ENCODE assay signal across 9 cellular contexts in the genomic region with DNA sequence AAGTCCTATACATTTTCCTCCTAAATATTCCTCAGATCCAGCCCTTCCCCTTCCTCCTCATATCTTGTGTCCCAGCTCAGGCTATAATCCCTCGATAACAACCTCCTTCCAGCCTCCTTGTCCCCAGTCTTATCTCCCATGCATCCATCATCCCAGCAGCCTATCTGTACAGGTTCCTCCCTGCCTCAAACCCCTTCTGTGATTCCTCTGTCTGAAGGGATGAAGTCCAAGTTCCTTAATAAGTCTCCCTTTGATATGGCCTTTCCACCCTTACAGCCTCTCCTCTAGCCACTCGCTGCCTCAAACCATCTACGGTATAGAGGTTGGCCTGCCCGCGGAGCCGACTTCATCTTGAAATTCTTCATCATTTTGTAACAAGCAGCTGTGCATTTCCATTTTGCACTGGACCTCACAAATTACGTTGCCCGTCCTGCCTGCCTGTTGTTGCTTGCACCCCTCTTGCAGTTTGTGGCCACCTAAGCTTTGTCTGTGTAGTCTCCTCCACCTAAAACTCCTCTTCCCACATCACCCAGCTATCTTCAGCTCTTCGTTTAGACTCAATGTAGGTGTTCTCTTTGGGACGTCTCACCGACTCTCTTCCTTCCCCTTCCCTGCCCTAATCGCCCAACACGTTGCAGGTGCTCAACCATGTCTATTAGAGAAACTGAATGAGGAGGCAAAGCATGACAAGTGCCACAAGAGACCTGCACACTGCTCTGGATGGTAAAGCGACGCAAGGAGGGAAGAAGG. TPM values are rescaled to one million over a fixed set of nuclear protein-coding genes. Genes with fewer than 3 reads are reported as not detected.
DNase-seq lines count a peak whose midpoint lies in the region; ATAC-seq and TF ChIP-seq lines count a peak whose summit lies in the region.
"Had no signal": no experiment of that assay in that cellular context is flagged by ENCODE, and none has a peak within 500 bp of the region (broad histone marks: within the 10 kb centered on the region; RNA-seq: fewer than 3 reads in every experiment).

No MANE protein-coding gene starts in this region.

- H3K27me3 Mint-ChIP-seq in MCF 10A (ENCODE audit: insufficient read depth, unreplicated experiment) (no peaks in the 10 kb centered on the region), naive B cell (peaks cover 0 to 7% (median 0%) of the 10 kb centered on the region in 3 donors)

- H3K27ac Mint-ChIP-seq in MCF 10A (ENCODE audit: low read depth, unreplicated experiment) (peak overlapping the region; percentile 88), naive B cell (peak overlapping the region; percentile 26 to 98 (median 87))

- POLR2A ChIA-PET in A673 (lab: Charles Lee; ENCODE audit: low non-redundant PET) (no interaction called here), MCF 10A (lab: Yijun Ruan, JAX) (interaction anchor here (0.6 to 9.4 kb wide), 24 partner anchors 8 to 204 kb away, joined by 3 to 256 read pairs (median 6); a partner anchor contains a TSS)

- H3K9me3 ChIP-seq in A673 (ENCODE audit: low read depth, low read length, poor library complexity, severe bottlenecking) = no peaks in the 10 kb centered on the region
- no peaks in the 10 kb centered on the region for H3K9me3 ChIP-seq in HUES48 (ENCODE audit: control insufficient read depth, insufficient read depth, low read length)

- DNase-seq in A673 (ENCODE audit: low spot score) (no peak), MCF 10A (ENCODE audit: unreplicated experiment) (no peak), naive B cell (no peak), SIG-M5 (lab: John Stamatoyannopoulos, UW) (no peak), kidney tubule cell (ENCODE audit: low spot score) (no peak)
- DNase-seq in activated CD4-positive, CD25-positive, alpha-beta regulatory T cell treated with anti-CD3 and anti-CD28 coated beads, Interleukin-2, amount 50 U/mL, for 72 hours = no peak

- intact Hi-C loops in A673 (cut with micrococcal nuclease; ENCODE audit: unreplicated experiment) = loop anchor here (1.0 kb wide), 1 partner anchor 22 kb away; no protein-coding TSS in a partner anchor
- intact Hi-C loops in MCF 10A (cut with micrococcal nuclease) = loop anchor here (1.0 to 2.0 kb wide), 2 partner anchors 21 to 73 kb away; a partner anchor contains a TSS

- H3K9me3 Mint-ChIP-seq in MCF 10A (ENCODE audit: unreplicated experiment) = no peaks in the 10 kb centered on the region
- H3K9me3 Mint-ChIP-seq in naive B cell = no peaks in the 10 kb centered on the region

- H3K4me1 Mint-ChIP-seq in MCF 10A (ENCODE audit: insufficient read depth, unreplicated experiment) (peaks cover 31% of the 10 kb centered on the region), naive B cell (peaks cover 18 to 34% (median 24%) of the 10 kb centered on the region in 3 donors)

- H3K36me3 Mint-ChIP-seq in MCF 10A (ENCODE audit: insufficient read depth, unreplicated experiment) (peaks cover 28% of the 10 kb centered on the region), naive B cell (peaks cover 0 to 10% of the 10 kb centered on the region in 2 donors)

- BruUV-seq in A673 (replicated peaks; lab: Mats Ljungman, UMichigan) (no TSS peak), MCF 10A (replicated peaks; lab: Mats Ljungman, UMichigan) (no TSS peak)

- H3K4me1 ChIP-seq in A673 (ENCODE audit: insufficient read depth, low read length, poor library complexity, severe bottlenecking) (peaks cover 8% of the 10 kb centered on the region), HUES48 (ENCODE audit: control insufficient read depth, insufficient read depth, low read length) (peaks cover 6% of the 10 kb centered on the region; the same call in 1 of the 2 replicates)

- CTCF ChIA-PET in A673 (lab: Charles Lee) = interaction anchor here (0.7 to 2.0 kb wide), 9 partner anchors 15 to 909 kb away, joined by 3 to 9 read pairs (median 4); a partner anchor contains a TSS
- CTCF ChIA-PET in MCF 10A (lab: Yijun Ruan, JAX) = interaction anchor here (0.5 to 11.2 kb wide), 19 partner anchors 11 to 129 kb away, joined by 3 to 336 read pairs (median 4); a partner anchor contains a TSS

- ATAC-seq in naive B cell (ENCODE audit: low read depth in 2 of 2) (no peak), HG03521 (IDR thresholded peaks at IDR 0.05; ENCODE audit: unreplicated experiment) (no peak)

- H3K36me3 ChIP-seq in A673 (ENCODE audit: insufficient read depth, low read length, poor library complexity, severe bottlenecking) (peaks cover 18% of the 10 kb centered on the region), HUES48 (ENCODE audit: control insufficient read depth, insufficient read depth, low read length) (peaks cover 19% of the 10 kb centered on the region)

- H3K9ac ChIP-seq in HUES48 (ENCODE audit: low read depth, low read length) = no peak overlapping the region

- H3K27ac ChIP-seq in A673 (ENCODE audit: low read depth, low read length, poor library complexity, severe bottlenecking) = no peak overlapping the region
- H3K27ac ChIP-seq in HUES48 (ENCODE audit: low read depth, low read length) = no peak overlapping the region

- H3K4me3 ChIP-seq in A673 (ENCODE audit: low read depth, low read length, poor library complexity, severe bottlenecking) (peak overlapping the region; percentile 27), HUES48 (ENCODE audit: low read depth, low read length) (peak overlapping the region; percentile 48)

- no peak for TF ChIP-seq CTCF in A673 (conservative IDR thresholded peaks at IDR 0.05; ENCODE audit: low read depth, low read length)
- no peak for TF ChIP-seq CTCF in MCF 10A (IDR thresholded peaks at IDR 0.05; ENCODE audit: unreplicated experiment)

- H3K4me3 Mint-ChIP-seq in MCF 10A (ENCODE audit: unreplicated experiment) = peak overlapping the region; percentile 94
- H3K4me3 Mint-ChIP-seq in naive B cell = peak overlapping the region; percentile 89 to 100 (median 98)

- H3K27me3 ChIP-seq in A673 (replicated peaks; ENCODE audit: insufficient read depth, low read depth, low read length, poor library complexity) (no peaks in the 10 kb centered on the region), HUES48 (ENCODE audit: control insufficient read depth, insufficient read depth, low read length) (peaks cover 8% of the 10 kb centered on the region; the same call in 1 of the 2 replicates)

RNA-seq across cellular contexts. Expression of a gene that starts 0.8 kb away (rescaled TPM):
- total RNA-seq in A673 (2021) (172 and 204 TPM in 2 replicates), MCF 10A (2022) (132 and 149 TPM in 2 replicates)
- 10 to 100 TPM; 69.7 to 87.5 (median 84.0) TPM for polyA plus RNA-seq in naive B cell (ENCODE audit: low read depth in 6 of 6)

RNA-seq across cellular contexts. Expression of a gene that starts 12.5 kb away (rescaled TPM):
- not detected in 2 replicates for total RNA-seq in A673 (2021)
- not detected in 2 replicates for total RNA-seq in MCF 10A (2022)
- under 1 TPM in 1 of 6 donors, not detected in 5; 0.25 TPM for polyA plus RNA-seq in naive B cell (ENCODE audit: low read depth in 6 of 6)
- total RNA-seq: HT1080 had no signal

RNA-seq across cellular contexts. Expression of a gene that starts 28.8 kb away (rescaled TPM):
- total RNA-seq in A673 (2021) (12.3 and 14.6 TPM in 2 replicates), MCF 10A (2022) (56.8 and 58.4 TPM in 2 replicates)
- polyA plus RNA-seq in naive B cell (ENCODE audit: low read depth in 6 of 6) = 10 to 100 TPM in 5 of 6 donors, 1 to 10 TPM in 1; 8.3 to 22.0 (median 15.8) TPM
